9 cellular contexts compared by ENCODE assay signal in genomic region chr12:54052745-54053624, GRCh38. TPM values are rescaled to one million over a fixed set of nuclear protein-coding genes. Genes with fewer than 3 reads are reported as not detected.
DNase-seq lines count a peak whose midpoint lies in the region; ATAC-seq and TF ChIP-seq lines count a peak whose summit lies in the region.
"Had no signal": no experiment of that assay in that cellular context is flagged by ENCODE, and none has a peak within 500 bp of the region (broad histone marks: within the 10 kb centered on the region; RNA-seq: fewer than 3 reads in every experiment).

No MANE protein-coding gene starts in this region.

- 4 to 11% (median 6%) methylated on average over 15 to 23 of the region's 23 CpGs for WGBS in spleen, 5 donors

- peaks cover 33% of the 10 kb centered on the region for H3K4me1 Mint-ChIP-seq in activated T-cell treated with anti-CD3 and anti-CD28 coated beads, Interleukin-2, amount 50 U/mL, for 4 hours (ENCODE audit: low read depth)
- H3K4me1 Mint-ChIP-seq in T-helper 17 cell, result peaks cover 24% of the 10 kb centered on the region

- H3K9me3 ChIP-seq in T-helper 17 cell (ENCODE audit: control insufficient read depth, low read length, poor library complexity, severe bottlenecking) (no peaks in the 10 kb centered on the region), spleen (no peaks in the 10 kb centered on the region)

- peak overlapping the region; percentile 35 to 73 (median 50) for H3K4me3 ChIP-seq in spleen

- ATAC-seq in activated T-cell treated with anti-CD3 and anti-CD28 coated beads, Interleukin-2, amount 50 U/mL, for 4 hours, result peak; percentile 30 to 52
- ATAC-seq in HG03025 (IDR thresholded peaks at IDR 0.05; ENCODE audit: low FRiP score, unreplicated experiment) (peak; percentile 69), T-helper 17 cell (peak; percentile 37), left ventricle myocardium superior (peak; percentile 45)

- no peaks in the 10 kb centered on the region for H3K36me3 Mint-ChIP-seq in activated T-cell treated with anti-CD3 and anti-CD28 coated beads, Interleukin-2, amount 50 U/mL, for 4 hours (ENCODE audit: insufficient read depth)
- peaks cover 9% of the 10 kb centered on the region for H3K36me3 Mint-ChIP-seq in T-helper 17 cell (ENCODE audit: low read depth)

- H3K27me3 Mint-ChIP-seq in activated T-cell treated with anti-CD3 and anti-CD28 coated beads, Interleukin-2, amount 50 U/mL, for 4 hours (ENCODE audit: low read depth), result peaks cover 74% of the 10 kb centered on the region
- H3K27me3 Mint-ChIP-seq in T-helper 17 cell, result peaks cover 95% of the 10 kb centered on the region

- intact Hi-C loops in left ventricle myocardium superior (cut with micrococcal nuclease), result no loop called here
- intact Hi-C loops in spleen (cut with DNase I; ENCODE audit: low total_unique reads), result no loop called here

- peak overlapping the region; percentile 68 for H3K4me3 Mint-ChIP-seq in activated T-cell treated with anti-CD3 and anti-CD28 coated beads, Interleukin-2, amount 50 U/mL, for 4 hours
- H3K4me3 Mint-ChIP-seq in T-helper 17 cell, result peak overlapping the region; percentile 49

- no peaks in the 10 kb centered on the region for H3K9me3 Mint-ChIP-seq in activated T-cell treated with anti-CD3 and anti-CD28 coated beads, Interleukin-2, amount 50 U/mL, for 4 hours

- no peak for DNase-seq in activated T-cell treated with anti-CD3 and anti-CD28 coated beads, Interleukin-2, amount 50 U/mL, for 4 hours
- no peak for DNase-seq in activated T-cell treated with anti-CD3 and anti-CD28 coated beads, Interleukin-2, amount 50 U/mL, for 1 hour
- DNase-seq in T-helper 17 cell (no peak), left ventricle myocardium superior (no peak), spleen (peak; percentile 81), amniotic stem cell (lab: John Stamatoyannopoulos, UW) (no peak), NCI-H226 (no peak)

- no peak for TF ChIP-seq POLR2A in spleen (IDR thresholded peaks at IDR 0.05)

- H3K36me3 ChIP-seq in spleen, result no peaks in the 10 kb centered on the region

- peaks cover 0 to 48% (median 26%) of the 10 kb centered on the region in 6 donors for H3K4me1 ChIP-seq in spleen

- no peak overlapping the region for H3K27ac Mint-ChIP-seq in T-helper 17 cell

- no peak for TF ChIP-seq CTCF in spleen (IDR thresholded peaks at IDR 0.05 in 8 of 11, conservative IDR thresholded peaks at IDR 0.05 in 3 of 11)

- H3K27ac ChIP-seq in spleen, result peak overlapping the region; percentile 57 to 91 (median 84)
- H3K27ac ChIP-seq: epithelial cell of prostate had no signal

- H3K27me3 ChIP-seq in spleen (replicated peaks in 1 of 7), result peaks cover 7 to 100% (median 60%) of the 10 kb centered on the region in 7 donors

RNA-seq across cellular contexts. Expression of gene HOXC4, which starts 0.7 kb away (rescaled TPM):
- under 1 TPM; 0.16 to 0.40 (median 0.29) TPM for total RNA-seq in activated T-cell treated with anti-CD3 and anti-CD28 coated beads, Interleukin-2, amount 50 U/mL, for 4 hours
- total RNA-seq in T-helper 17 cell (not detected), left ventricle myocardium superior (not detected), spleen (1 to 10 TPM in 4 of 7 donors, under 1 TPM in 3; 0.68 to 2.1 (median 1.4) TPM)
- 1 to 10 TPM in 2 of 3 donors, under 1 TPM in 1; 0.49 to 2.6 (median 1.8) TPM for polyA plus RNA-seq in spleen

RNA-seq across cellular contexts. Expression of gene HOXC5, which starts 20.1 kb away (rescaled TPM):
- total RNA-seq in activated T-cell treated with anti-CD3 and anti-CD28 coated beads, Interleukin-2, amount 50 U/mL, for 4 hours, result not detected
- total RNA-seq in T-helper 17 cell (not detected), left ventricle myocardium superior (not detected), spleen (not detected)
- under 1 TPM in 1 of 3 donors, not detected in 2; 0.06 TPM for polyA plus RNA-seq in spleen

RNA-seq across cellular contexts. Expression of gene HOXC6, which starts 24.7 kb away (rescaled TPM):
- total RNA-seq in activated T-cell treated with anti-CD3 and anti-CD28 coated beads, Interleukin-2, amount 50 U/mL, for 4 hours, result not detected
- total RNA-seq in T-helper 17 cell, result not detected
- total RNA-seq in left ventricle myocardium superior, result 0.15 TPM
- total RNA-seq in spleen, result under 1 TPM in 4 of 7 donors, not detected in 3; 0.19 to 0.52 (median 0.34) TPM
- under 1 TPM in 2 of 3 donors, not detected in 1; 0.11 to 0.16 TPM for polyA plus RNA-seq in spleen

RNA-seq across cellular contexts. Expression of gene HOXC8, which starts 44.2 kb away (rescaled TPM):
- not detected for total RNA-seq in activated T-cell treated with anti-CD3 and anti-CD28 coated beads, Interleukin-2, amount 50 U/mL, for 4 hours
- total RNA-seq in T-helper 17 cell (not detected), left ventricle myocardium superior (not detected), spleen (not detected)
- under 1 TPM in 2 of 3 donors, not detected in 1; 0.04 to 0.10 TPM for polyA plus RNA-seq in spleen

RNA-seq across cellular contexts. Expression of gene HOXC9, which starts 53.0 kb away (rescaled TPM):
- total RNA-seq in activated T-cell treated with anti-CD3 and anti-CD28 coated beads, Interleukin-2, amount 50 U/mL, for 4 hours, result not detected
- total RNA-seq in T-helper 17 cell (not detected), left ventricle myocardium superior (not detected), spleen (not detected)
- polyA plus RNA-seq in spleen, result under 1 TPM in 1 of 3 donors, not detected in 2; 0.05 TPM
